Comparison of ENCODE assay signal across 14 cellular contexts in the genomic region with DNA sequence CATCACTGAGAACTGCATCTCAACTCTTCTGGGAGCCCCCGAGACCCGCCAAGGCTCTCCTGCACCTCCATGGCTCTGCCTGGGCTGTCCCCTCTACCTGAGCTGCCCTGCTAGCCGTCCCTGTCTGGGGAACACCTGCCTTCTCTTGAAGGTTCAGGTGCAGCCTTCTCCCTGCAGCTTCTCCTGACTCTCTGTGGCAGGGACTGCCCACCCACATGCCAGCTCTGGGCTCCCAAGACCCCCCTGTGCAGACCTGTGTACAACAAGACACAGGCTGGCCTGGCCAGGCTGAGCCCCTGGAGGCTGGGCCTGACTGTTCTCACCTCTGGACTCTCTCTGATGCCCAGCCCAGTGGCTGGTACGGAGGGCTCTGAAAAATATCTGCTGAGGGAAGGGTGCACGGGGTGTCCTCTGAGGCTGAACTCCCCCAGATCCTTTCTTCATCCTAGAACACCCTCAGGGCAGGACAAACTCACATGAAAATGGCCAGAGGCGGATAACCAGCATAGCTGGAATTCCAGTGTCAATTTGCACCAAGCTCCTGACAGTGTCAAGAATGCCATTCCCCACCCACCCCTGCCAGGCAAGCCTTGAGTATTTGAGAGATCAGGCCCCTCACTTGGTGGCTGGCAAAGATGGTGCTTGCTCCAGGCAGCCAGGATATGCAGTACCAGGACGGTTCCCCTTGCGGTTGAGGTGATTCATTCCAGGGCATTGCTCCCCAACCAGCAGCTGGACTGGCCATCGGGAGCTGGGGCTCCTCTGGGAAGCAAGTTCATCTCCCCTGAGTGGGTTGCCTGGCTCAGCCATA. TPM values are rescaled to one million over a fixed set of nuclear protein-coding genes. Genes with fewer than 3 reads are reported as not detected.
DNase-seq lines count a peak whose midpoint lies in the region; FAIRE-seq and TF ChIP-seq lines count a peak whose summit lies in the region.
"Had no signal": no experiment of that assay in that cellular context is flagged by ENCODE, and none has a peak within 500 bp of the region (broad histone marks: within the 10 kb centered on the region; RNA-seq: fewer than 3 reads in every experiment).

No MANE protein-coding gene starts in this region.

- H3K4me3 Mint-ChIP-seq in MCF 10A (ENCODE audit: unreplicated experiment) = no peak overlapping the region
- H3K4me3 Mint-ChIP-seq in astrocyte (ENCODE audit: unreplicated experiment) = peak overlapping the region; percentile 67
- H3K4me3 Mint-ChIP-seq: activated T-cell treated with anti-CD3 and anti-CD28 coated beads, Interleukin-2, amount 50 U/mL, for 72 hours had no signal

- peak overlapping the region; percentile 46 for H3K9ac ChIP-seq in astrocyte (ENCODE audit: low read length)

- H3K9me3 Mint-ChIP-seq in MCF 10A (ENCODE audit: unreplicated experiment) = no peaks in the 10 kb centered on the region
- H3K9me3 Mint-ChIP-seq in astrocyte (ENCODE audit: unreplicated experiment) = no peaks in the 10 kb centered on the region
- H3K9me3 Mint-ChIP-seq: activated T-cell treated with anti-CD3 and anti-CD28 coated beads, Interleukin-2, amount 50 U/mL, for 72 hours had no signal

- H3K79me2 ChIP-seq in astrocyte (ENCODE audit: insufficient read depth, low read length) = peaks cover 29% of the 10 kb centered on the region

- H3K36me3 ChIP-seq in breast epithelium = no peaks in the 10 kb centered on the region
- H3K36me3 ChIP-seq in astrocyte (ENCODE audit: insufficient read depth, low read length) = peaks cover 9% of the 10 kb centered on the region

- H3K27ac ChIP-seq in breast epithelium (peak overlapping the region in 1 of 2 donors; percentile 72), astrocyte (ENCODE audit: low read depth, low read length) (peak overlapping the region; percentile 67)
- H3K27ac ChIP-seq: 22Rv1 had no signal

- H3K27ac Mint-ChIP-seq in MCF 10A (ENCODE audit: low read depth, unreplicated experiment) (peak overlapping the region; percentile 53), astrocyte (ENCODE audit: unreplicated experiment) (peak overlapping the region; percentile 89)
- H3K27ac Mint-ChIP-seq: activated T-cell treated with anti-CD3 and anti-CD28 coated beads, Interleukin-2, amount 50 U/mL, for 72 hours had no signal

- POLR2A ChIA-PET in MCF 10A (lab: Yijun Ruan, JAX) = interaction anchor here (0.6 to 1.5 kb wide), 4 partner anchors 22 to 122 kb away, joined by 3 read pairs; no protein-coding TSS in a partner anchor

- CTCF ChIA-PET in MCF 10A (lab: Yijun Ruan, JAX) = interaction anchor here (0.6 to 1.1 kb wide), 4 partner anchors 26 to 568 kb away, joined by 3 read pairs; no protein-coding TSS in a partner anchor

- FAIRE-seq in astrocyte (lab: Jason Lieb, UNC) = no peak
- peak; percentile 27 for FAIRE-seq in urothelium cell line (lab: Jason Lieb, UNC)
- FAIRE-seq: K562 had no signal

- no peak overlapping the region for H2AFZ ChIP-seq in astrocyte (ENCODE audit: low read depth, low read length)

- intact Hi-C loops in MCF 10A (cut with micrococcal nuclease) (no loop called here), breast epithelium (cut with DNase I; ENCODE audit: low total_unique reads) (no loop called here)

- BruUV-seq in MCF 10A (replicated peaks; lab: Mats Ljungman, UMichigan) = no TSS peak

- H3K27me3 Mint-ChIP-seq in MCF 10A (ENCODE audit: insufficient read depth, unreplicated experiment) (no peaks in the 10 kb centered on the region), astrocyte (ENCODE audit: low read depth, unreplicated experiment) (no peaks in the 10 kb centered on the region)

- H3K4me1 Mint-ChIP-seq in MCF 10A (ENCODE audit: insufficient read depth, unreplicated experiment) = peaks cover 33% of the 10 kb centered on the region
- peaks cover 63% of the 10 kb centered on the region for H3K4me1 Mint-ChIP-seq in astrocyte (ENCODE audit: low read depth, unreplicated experiment)

- H3K9me3 ChIP-seq in breast epithelium (no peaks in the 10 kb centered on the region), astrocyte (ENCODE audit: insufficient read depth, low read depth, low read length) (no peaks in the 10 kb centered on the region)

- H4K20me1 ChIP-seq in astrocyte (ENCODE audit: insufficient read depth, low read length) = no peaks in the 10 kb centered on the region

- TF ChIP-seq POLR2A in breast epithelium (IDR thresholded peaks at IDR 0.05) = no peak

- TF ChIP-seq CTCF in MCF 10A (IDR thresholded peaks at IDR 0.05; ENCODE audit: unreplicated experiment) = no peak
- no peak for TF ChIP-seq CTCF in breast epithelium (IDR thresholded peaks at IDR 0.05)
- no peak for TF ChIP-seq CTCF in astrocyte (IDR thresholded peaks at IDR 0.05; ENCODE audit: insufficient read depth, low read depth, low read length)
- no peak for TF ChIP-seq CTCF in GM20000 (IDR thresholded peaks at IDR 0.05; ENCODE audit: extremely low read depth, missing control alignments)

- H3K4me1 ChIP-seq in breast epithelium (peaks cover 7 to 17% of the 10 kb centered on the region in 2 donors), astrocyte (ENCODE audit: insufficient read depth, low read length) (peaks cover 56% of the 10 kb centered on the region)

- peak overlapping the region; percentile 65 for H3K4me2 ChIP-seq in astrocyte (ENCODE audit: low read length)

- H3K36me3 Mint-ChIP-seq in MCF 10A (ENCODE audit: insufficient read depth, unreplicated experiment) (peaks cover 7% of the 10 kb centered on the region), astrocyte (ENCODE audit: low read depth, unreplicated experiment) (peaks cover 32% of the 10 kb centered on the region)

- H3K27me3 ChIP-seq in breast epithelium (no peaks in the 10 kb centered on the region), astrocyte (ENCODE audit: insufficient read depth, low read length) (no peaks in the 10 kb centered on the region)

- H3K4me3 ChIP-seq in breast epithelium = no peak overlapping the region
- H3K4me3 ChIP-seq in astrocyte (ENCODE audit: insufficient read depth, low read depth, low read length) = no peak overlapping the region
- H3K4me3 ChIP-seq: K562 had no signal

- DNase-seq in MCF 10A (ENCODE audit: unreplicated experiment) = peak; percentile 74
- DNase-seq in breast epithelium (ENCODE audit: low spot score in 2 of 2) = no peak
- DNase-seq in astrocyte (ENCODE audit: low read depth) = peak; percentile 70
- DNase-seq in islet precursor cell = peak; percentile 92
- DNase-seq in urothelium cell line (ENCODE audit: low spot score) = peak; percentile 46
- DNase-seq in activated CD8-positive, alpha-beta memory T cell treated with anti-CD3 and anti-CD28 coated beads, Interleukin-2, amount 50 U/mL, for 4 hours = no peak
- no peak for DNase-seq in AG20443 (ENCODE audit: low spot score)
- no peak for DNase-seq in GM20000 (ENCODE audit: low spot score)
- DNase-seq: activated T-cell treated with anti-CD3 and anti-CD28 coated beads, Interleukin-2, amount 50 U/mL, for 72 hours; DND-41; left colon; NCI-H2171 treated with DMSO at 0.1 percent for 48 hours had no signal

RNA-seq across cellular contexts. Expression of a gene that starts 40.9 kb away (rescaled TPM):
- total RNA-seq in MCF 10A (2022) (29.6 and 30.3 TPM in 2 replicates), breast epithelium (10 to 100 TPM; 22.5 to 43.7 (median 30.8) TPM), astrocyte (37.1 and 39.6 TPM in 2 replicates)

Comparison
In these comparisons a context has a peak if more than half of its experiments do, and no peak if none do; other contexts are left out.
1. DNase-seq: peak in MCF 10A (single experiment), astrocyte (single experiment), islet precursor cell (single experiment) and urothelium cell line (single experiment); none in breast epithelium (0 of 2), activated CD8-positive, alpha-beta memory T cell treated with anti-CD3 and anti-CD28 coated beads, Interleukin-2, amount 50 U/mL, for 4 hours (single experiment), AG20443 (single experiment) and GM20000 (single experiment).